In genomic region chr14:20714593-20715250, GRCh38 we compare ENCODE assay signal across 10 cellular contexts. TPM values are rescaled to one million over a fixed set of nuclear protein-coding genes. Genes with fewer than 3 reads are reported as not detected.
DNase-seq lines count a peak whose midpoint lies in the region; ATAC-seq and TF ChIP-seq lines count a peak whose summit lies in the region.
"Had no signal": no experiment of that assay in that cellular context is flagged by ENCODE, and none has a peak within 500 bp of the region (broad histone marks: within the 10 kb centered on the region; RNA-seq: fewer than 3 reads in every experiment).

No MANE protein-coding gene starts in this region.

- no peak for TF ChIP-seq EP300 in stomach (IDR thresholded peaks at IDR 0.05)

- in situ Hi-C loops in mammary epithelial cell (cut with MboI; ENCODE audit: low sequenced_read_pairs in 2 of 2), result no loop called here
- in situ Hi-C loops in GM13976 (cut with MboI; ENCODE audit: low sequenced_read_pairs, unreplicated experiment), result no loop called here

- H3K79me2 ChIP-seq in mammary epithelial cell (ENCODE audit: insufficient read depth, low read length), result no peaks in the 10 kb centered on the region

- ATAC-seq in GM21529 (IDR thresholded peaks at IDR 0.05; ENCODE audit: unreplicated experiment), result no peak

- intact Hi-C loops in mammary epithelial cell (cut with micrococcal nuclease) (no loop called here), stomach (cut with DNase I; ENCODE audit: low total_unique reads) (no loop called here)

- H3K36me3 ChIP-seq in mammary epithelial cell (ENCODE audit: insufficient read depth, low read length) (no peaks in the 10 kb centered on the region), stomach (no peaks in the 10 kb centered on the region)
- H3K36me3 ChIP-seq: esophagus muscularis mucosa had no signal

- no peak for TF ChIP-seq CTCF in mammary epithelial cell (conservative IDR thresholded peaks at IDR 0.05 in 1 of 2, IDR thresholded peaks at IDR 0.05 in 1 of 2; ENCODE audit: extremely low read depth in 1 of 2, insufficient read depth in 1 of 2, low read depth in 1 of 2, low read length in 2 of 2)
- no peak for TF ChIP-seq CTCF in stomach (IDR thresholded peaks at IDR 0.05)
- TF ChIP-seq CTCF in GM13976 (IDR thresholded peaks at IDR 0.05; ENCODE audit: borderline replicate concordance, control extremely low read depth, extremely low read depth, insufficient read depth, missing control alignments), result no peak

- H3K9ac ChIP-seq in mammary epithelial cell (ENCODE audit: insufficient read depth, low read length), result no peak overlapping the region

- H2AFZ ChIP-seq in mammary epithelial cell (ENCODE audit: low read depth, low read length), result no peak overlapping the region

- no peak overlapping the region for H3K4me2 ChIP-seq in mammary epithelial cell (ENCODE audit: insufficient read depth, low read depth, low read length)

- WGBS in mammary epithelial cell (ENCODE audit: low coverage, missing lambda C conversion rate), result 44% methylated on average over 4 of the region's 4 CpGs
- 2 to 20% (median 17%) methylated on average over 4 of the region's 4 CpGs for WGBS in stomach, 5 donors

- no peak for TF ChIP-seq POLR2A in stomach (IDR thresholded peaks at IDR 0.05)

- dilution Hi-C loops in mammary epithelial cell (cut with HindIII; ENCODE audit: low sequenced_read_pairs), result loop anchor here (5.0 kb wide), 1 partner anchor 68 kb away; the partner anchor contains the start of gene RNASE6

- DNase-seq in HT1080 (ENCODE audit: low read depth), result peak; percentile 54
- peak; percentile 79 for DNase-seq in mammary epithelial cell
- DNase-seq in stomach, result peak; percentile 91
- no peak for DNase-seq in NCI-H1092 (lab: John Stamatoyannopoulos, UW)
- no peak for DNase-seq in GM13976 (ENCODE audit: low spot score)
- DNase-seq in NCI-H1092 treated with DMSO at 0.1 percent for 48 hours (lab: John Stamatoyannopoulos, UW), result no peak
- DNase-seq: NCI-H526 treated with DMSO at 0.1 percent for 48 hours had no signal

- H3K4me3 ChIP-seq in mammary epithelial cell (replicated peaks in 1 of 3; ENCODE audit: insufficient read depth in 1 of 3, low read depth in 2 of 3, low read length in 3 of 3) (no peak overlapping the region), stomach (no peak overlapping the region)
- H3K4me3 ChIP-seq: esophagus muscularis mucosa had no signal

- H3K9me3 ChIP-seq in mammary epithelial cell (replicated peaks; ENCODE audit: insufficient read depth, low read length) (no peaks in the 10 kb centered on the region), stomach (no peaks in the 10 kb centered on the region)
- H3K9me3 ChIP-seq: esophagus muscularis mucosa had no signal

- no peak overlapping the region for H3K27ac ChIP-seq in mammary epithelial cell (ENCODE audit: insufficient read depth, low read depth, low read length)
- H3K27ac ChIP-seq in layer of hippocampus (ENCODE audit: low read depth, low read length), result peak overlapping the region; percentile 10
- peak overlapping the region; percentile 47 to 91 (median 79) for H3K27ac ChIP-seq in stomach

- BruUV-seq in mammary epithelial cell (replicated peaks; lab: Mats Ljungman, UMichigan), result no TSS peak

- H3K4me1 ChIP-seq in mammary epithelial cell (ENCODE audit: insufficient read depth, low read length), result no peaks in the 10 kb centered on the region
- H3K4me1 ChIP-seq in stomach, result peaks cover 12 to 56% (median 29%) of the 10 kb centered on the region in 4 donors
- H3K4me1 ChIP-seq: esophagus muscularis mucosa had no signal

- CTCF ChIA-PET in mammary epithelial cell (lab: Charles Lee; ENCODE audit: low non-redundant PET), result no interaction called here

- H4K20me1 ChIP-seq in mammary epithelial cell (ENCODE audit: insufficient read depth, low read length), result no peaks in the 10 kb centered on the region

- no peaks in the 10 kb centered on the region for H3K27me3 ChIP-seq in mammary epithelial cell (ENCODE audit: insufficient read depth, low read length)
- no peaks in the 10 kb centered on the region for H3K27me3 ChIP-seq in layer of hippocampus (ENCODE audit: control insufficient read depth, insufficient read depth, low read length)
- H3K27me3 ChIP-seq in stomach, result no peaks in the 10 kb centered on the region

RNA-seq across cellular contexts. Expression of gene ANG, which starts 26.2 kb away (rescaled TPM):
- 0.33 and 0.77 TPM in 2 replicates for total RNA-seq in HT1080 (2014; rRNA removed; shearing (Covaris generic))
- polyA plus RNA-seq in HT1080 (2015; cell fraction: cytosol; rRNA removed), result 1.1 and 2.3 TPM in 2 replicates
- polyA plus RNA-seq in HT1080 (2015; cell fraction: nucleus; rRNA removed), result 0.84 and 1.1 TPM in 2 replicates
- total RNA-seq in mammary epithelial cell (1 to 10 TPM; 2.5 to 3.7 TPM), stomach (10 to 100 TPM in 3 of 5 donors, 1 to 10 TPM in 1, under 1 TPM in 1; 0.58 to 46.1 (median 37.4) TPM)
- polyA plus RNA-seq in mammary epithelial cell (4.1 TPM), stomach (10 to 100 TPM; 15.9 to 34.7 (median 28.0) TPM)
- polyA minus RNA-seq in mammary epithelial cell, result not detected

RNA-seq across cellular contexts. Expression of gene RNASE4, which starts 30.4 kb away (rescaled TPM):
- 0.82 and 0.87 TPM in 2 replicates for total RNA-seq in HT1080 (2014; rRNA removed; shearing (Covaris generic))
- polyA plus RNA-seq in HT1080 (2015; cell fraction: cytosol; rRNA removed), result 0.64 and 1.3 TPM in 2 replicates
- 0.66 and 3.1 TPM in 2 replicates for polyA plus RNA-seq in HT1080 (2015; cell fraction: nucleus; rRNA removed)
- total RNA-seq in mammary epithelial cell (10 to 100 TPM in 1 of 2 donors, 1 to 10 TPM in 1; 2.7 to 10.3 TPM), stomach (100 to 1,000 TPM in 3 of 5 donors, 10 to 100 TPM in 1, not detected in 1; 13.4 to 158 (median 117) TPM)
- polyA plus RNA-seq in mammary epithelial cell (8.5 TPM), stomach (10 to 100 TPM; 27.6 to 58.0 (median 35.4) TPM)
- polyA minus RNA-seq in mammary epithelial cell, result not detected

RNA-seq across cellular contexts. Expression of gene EDDM3A, which starts 31.0 kb away (rescaled TPM):
- not detected in 2 replicates for total RNA-seq in HT1080 (2014; rRNA removed; shearing (Covaris generic))
- polyA plus RNA-seq in HT1080 (2015; cell fraction: cytosol; rRNA removed), result not detected in 2 replicates
- not detected in 2 replicates for polyA plus RNA-seq in HT1080 (2015; cell fraction: nucleus; rRNA removed)
- not detected for total RNA-seq in mammary epithelial cell
- polyA plus RNA-seq in mammary epithelial cell, result not detected
- not detected for polyA minus RNA-seq in mammary epithelial cell
- total RNA-seq in stomach, result not detected
- under 1 TPM in 1 of 3 donors, not detected in 2; 0.38 TPM for polyA plus RNA-seq in stomach
- total RNA-seq: esophagus muscularis mucosa had no signal

RNA-seq across cellular contexts. Expression of gene EDDM3B, which starts 53.5 kb away (rescaled TPM):
- not detected in 2 replicates for total RNA-seq in HT1080 (2014; rRNA removed; shearing (Covaris generic))
- not detected in 2 replicates for polyA plus RNA-seq in HT1080 (2015; cell fraction: cytosol; rRNA removed)
- polyA plus RNA-seq in HT1080 (2015; cell fraction: nucleus; rRNA removed), result not detected in 2 replicates
- total RNA-seq in mammary epithelial cell, result not detected
- not detected for polyA plus RNA-seq in mammary epithelial cell
- polyA minus RNA-seq in mammary epithelial cell, result not detected
- not detected for total RNA-seq in stomach
- polyA plus RNA-seq in stomach, result not detected
- total RNA-seq: esophagus muscularis mucosa had no signal

Comparison
In these comparisons a context has a peak if more than half of its experiments do, and no peak if none do; other contexts are left out.
1. DNase-seq: peak in HT1080 (single experiment), mammary epithelial cell (single experiment) and stomach (single experiment); none in NCI-H1092 (single experiment), GM13976 (single experiment) and NCI-H1092 treated with DMSO at 0.1 percent for 48 hours (single experiment).